Comparison of ENCODE assay signal across 20 cellular contexts in the genomic region with DNA sequence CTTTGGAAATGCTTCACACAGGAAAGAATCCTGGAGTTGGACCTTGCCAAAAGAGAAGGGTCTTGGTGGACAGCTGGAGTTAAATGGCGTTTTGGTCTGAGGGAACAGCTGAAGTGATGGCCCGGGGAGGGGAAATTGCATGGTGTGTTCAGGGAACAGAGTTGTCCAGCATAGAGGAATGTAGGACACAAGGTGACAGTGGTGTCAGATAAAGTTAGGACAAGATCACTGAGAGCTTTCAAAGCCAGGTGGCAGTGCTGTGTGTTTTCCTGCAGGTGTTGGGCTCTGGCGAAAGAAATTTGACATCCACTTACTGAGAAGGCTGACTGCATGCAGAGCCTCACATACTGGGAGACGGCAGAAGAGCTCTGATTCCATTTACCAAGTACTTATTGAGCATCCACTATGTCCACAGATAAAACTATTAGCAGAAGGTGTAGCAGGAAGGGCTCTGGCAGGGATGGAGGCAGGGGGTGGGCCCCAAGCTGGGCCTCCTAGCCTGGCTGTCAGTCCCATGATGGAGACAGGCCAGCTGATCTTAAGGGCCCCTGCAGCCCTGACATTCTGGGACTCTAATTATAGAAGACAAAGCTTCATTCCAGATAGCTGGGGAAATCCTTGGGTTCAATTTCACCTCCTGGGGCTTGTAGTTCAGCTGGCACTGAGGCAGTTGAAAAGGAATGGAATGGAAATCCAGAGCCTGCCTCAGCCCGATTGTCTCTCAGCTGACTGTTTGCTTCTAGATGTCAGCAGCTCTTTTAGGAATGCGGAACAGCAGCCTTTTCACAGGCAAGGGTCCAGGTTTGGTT.
DNase-seq lines count a peak whose midpoint lies in the region; ATAC-seq and TF ChIP-seq lines count a peak whose summit lies in the region.
"Had no signal": no experiment of that assay in that cellular context is flagged by ENCODE, and none has a peak within 500 bp of the region (broad histone marks: within the 10 kb centered on the region; RNA-seq: fewer than 3 reads in every experiment).

No MANE protein-coding gene starts in this region.

- H3K36me3 Mint-ChIP-seq in CD14-positive monocyte, result no peaks in the 10 kb centered on the region
- H3K36me3 Mint-ChIP-seq: natural killer cell treated with Interleukin-12 subunit alpha and Interleukin-12 subunit beta and Interleukin-15 and Interleukin-18, amount 100 ng/mL, for 72 hours had no signal

- no peak overlapping the region for H3K9ac ChIP-seq in skeletal muscle tissue (ENCODE audit: low read depth in 1 of 3, low read length in 3 of 3)

- H3K36me3 ChIP-seq in skeletal muscle tissue (ENCODE audit: control insufficient read depth in 3 of 3, insufficient read depth in 3 of 3, low read length in 3 of 3), result no peaks in the 10 kb centered on the region
- H3K36me3 ChIP-seq: Peyer's patch had no signal

- DNase-seq in DMS53 (lab: John Stamatoyannopoulos, UW), result peak; percentile 25
- no peak for DNase-seq in DMS53 treated with DMSO at 0.1 percent for 48 hours (lab: John Stamatoyannopoulos, UW; ENCODE audit: unreplicated experiment)
- DNase-seq in choroid plexus epithelial cell (ENCODE audit: low read depth), result peak; percentile 65
- peak; percentile 48 for DNase-seq in left lobe of liver (ENCODE audit: low spot score)
- DNase-seq in CD14-positive monocyte (ENCODE audit: low spot score), result no peak
- DNase-seq in A172 (ENCODE audit: low spot score), result no peak
- DNase-seq: activated CD4-positive, alpha-beta T cell treated with anti-CD3 and anti-CD28 coated beads for 36 hours; activated T-cell treated with anti-CD3 and anti-CD28 coated beads, Interleukin-2, amount 50 U/mL, for 48 hours; amniotic stem cell; effector CD8-positive, alpha-beta T cell; kidney glomerular epithelial cell; NCI-H1105; NCI-H510A; Peyer's patch; small intestine had no signal

- ATAC-seq in left lobe of liver, result peak; percentile 98
- no peak for ATAC-seq in HG02884 (IDR thresholded peaks at IDR 0.05; ENCODE audit: unreplicated experiment)
- ATAC-seq: natural killer cell treated with Interleukin-12 subunit alpha and Interleukin-12 subunit beta and Interleukin-15 and Interleukin-18, amount 100 ng/mL, for 72 hours had no signal

- H3K27me3 Mint-ChIP-seq in CD14-positive monocyte (ENCODE audit: low read depth in 3 of 3), result peaks cover 0 to 2% (median 0%) of the 10 kb centered on the region in 3 donors

- H3K9me3 ChIP-seq in skeletal muscle tissue (ENCODE audit: control insufficient read depth in 3 of 3, low read length in 3 of 3), result no peaks in the 10 kb centered on the region
- H3K9me3 ChIP-seq: Peyer's patch had no signal

- no peaks in the 10 kb centered on the region for H3K4me1 Mint-ChIP-seq in CD14-positive monocyte
- H3K4me1 Mint-ChIP-seq: activated CD4-positive, alpha-beta T cell treated with anti-CD3 and anti-CD28 coated beads for 36 hours had no signal

- peak; percentile 11 for TF ChIP-seq CTCF in choroid plexus epithelial cell (conservative IDR thresholded peaks at IDR 0.05; ENCODE audit: low read depth, low read length)
- no peak for TF ChIP-seq CTCF in CD14-positive monocyte (IDR thresholded peaks at IDR 0.05)

- H3K4me3 ChIP-seq in choroid plexus epithelial cell (ENCODE audit: low read depth, low read length) (no peak overlapping the region), skeletal muscle tissue (ENCODE audit: low read length in 3 of 3) (no peak overlapping the region)
- H3K4me3 ChIP-seq: Peyer's patch had no signal

- intact Hi-C loops in CD14-positive monocyte (cut with micrococcal nuclease), result no loop called here

- H3K9me3 Mint-ChIP-seq in CD14-positive monocyte, result no peaks in the 10 kb centered on the region
- H3K9me3 Mint-ChIP-seq: natural killer cell treated with Interleukin-12 subunit alpha and Interleukin-12 subunit beta and Interleukin-15 and Interleukin-18, amount 100 ng/mL, for 72 hours; T-helper 1 cell treated with Interleukin-12 subunit alpha and Interleukin-12 subunit beta and Interleukin-4 antibody, amounts not matched to agents 30 μg/mL and 1 μg/mL, for 36 hours had no signal

- H3K27ac Mint-ChIP-seq in CD14-positive monocyte, result no peak overlapping the region
- H3K27ac Mint-ChIP-seq: activated CD4-positive, alpha-beta T cell treated with anti-CD3 and anti-CD28 coated beads for 36 hours; natural killer cell treated with Interleukin-12 subunit alpha and Interleukin-12 subunit beta and Interleukin-15 and Interleukin-18, amount 100 ng/mL, for 72 hours; T-helper 1 cell treated with Interleukin-12 subunit alpha and Interleukin-12 subunit beta and Interleukin-4 antibody, amounts not matched to agents 30 μg/mL and 1 μg/mL, for 36 hours had no signal

- H3K27ac ChIP-seq in skeletal muscle tissue (ENCODE audit: low read depth, low read length), result peak overlapping the region; percentile 56
- H3K27ac ChIP-seq: 22Rv1, Peyer's patch had no signal

- peaks cover 10 to 20% (median 19%) of the 10 kb centered on the region in 3 donors for H3K4me1 ChIP-seq in skeletal muscle tissue (ENCODE audit: control insufficient read depth in 3 of 3, insufficient read depth in 3 of 3, low read length in 3 of 3)
- H3K4me1 ChIP-seq: Peyer's patch had no signal

- no peaks in the 10 kb centered on the region for H3K27me3 ChIP-seq in skeletal muscle tissue (ENCODE audit: control insufficient read depth in 3 of 3, insufficient read depth in 3 of 3, low read length in 3 of 3)
- H3K27me3 ChIP-seq: Peyer's patch had no signal

- H3K4me3 Mint-ChIP-seq in CD14-positive monocyte, result no peak overlapping the region
- H3K4me3 Mint-ChIP-seq: activated CD4-positive, alpha-beta T cell treated with anti-CD3 and anti-CD28 coated beads for 36 hours; natural killer cell treated with Interleukin-12 subunit alpha and Interleukin-12 subunit beta and Interleukin-15 and Interleukin-18, amount 100 ng/mL, for 72 hours; T-helper 1 cell treated with Interleukin-12 subunit alpha and Interleukin-12 subunit beta and Interleukin-4 antibody, amounts not matched to agents 30 μg/mL and 1 μg/mL, for 36 hours had no signal

Comparison
In these comparisons a context has a peak if more than half of its experiments do, and no peak if none do; other contexts are left out.
1. DNase-seq: peak in DMS53 (single experiment), choroid plexus epithelial cell (single experiment) and left lobe of liver (single experiment); none in DMS53 treated with DMSO at 0.1 percent for 48 hours (single experiment), CD14-positive monocyte (single experiment) and A172 (single experiment).